12 cellular contexts compared by ENCODE assay signal in genomic region chr3:71244153-71245051, GRCh38.
DNase-seq lines count a peak whose midpoint lies in the region; ATAC-seq and TF ChIP-seq lines count a peak whose summit lies in the region.
"Had no signal": no experiment of that assay in that cellular context is flagged by ENCODE, and none has a peak within 500 bp of the region (broad histone marks: within the 10 kb centered on the region; RNA-seq: fewer than 3 reads in every experiment).

No MANE protein-coding gene starts in this region.

- in situ Hi-C loops in GM23248 (cut with MboI): no loop called here

- intact Hi-C loops in left cardiac atrium (cut with DNase I): loop anchor here in 1 of 2 donors (5.0 to 10.0 kb wide), 3 partner anchors 117 to 340 kb away; partner anchors contain the start of gene FOXP1
- intact Hi-C loops in prostate gland (cut with DNase I): no loop called here

- H3K9ac ChIP-seq in GM23248: no peak overlapping the region

- TF ChIP-seq CTCF in WTC11 (IDR thresholded peaks at IDR 0.05): no peak
- TF ChIP-seq CTCF in prostate gland (IDR thresholded peaks at IDR 0.05): no peak

- no peak for TF ChIP-seq POLR2A in prostate gland (IDR thresholded peaks at IDR 0.05)

- no peaks in the 10 kb centered on the region for H3K79me2 ChIP-seq in GM23248 (ENCODE audit: insufficient read depth)

- H3K36me3 Mint-ChIP-seq in WTC11: no peaks in the 10 kb centered on the region

- H3K4me3 Mint-ChIP-seq in WTC11: peak overlapping the region; percentile 4

- H3K4me1 ChIP-seq in GM23248 (ENCODE audit: insufficient read depth) (peaks cover 16% of the 10 kb centered on the region), prostate gland (replicated peaks) (no peaks in the 10 kb centered on the region)

- peaks cover 70% of the 10 kb centered on the region for H3K4me1 Mint-ChIP-seq in WTC11

- no peaks in the 10 kb centered on the region for H3K9me3 Mint-ChIP-seq in WTC11

- DNase-seq in GM23248 (peak; percentile 11), WTC11 (ENCODE audit: low spot score) (no peak), left cardiac atrium (peak; percentile 42), prostate gland (ENCODE audit: low spot score) (no peak), hippocampal formation (lab: John Stamatoyannopoulos, UW) (no peak), NCI-H774 (lab: John Stamatoyannopoulos, UW) (no peak)
- DNase-seq: DND-41; effector CD4-positive, alpha-beta T cell; NCI-H1048; RPMI8226 had no signal

- H3K27ac ChIP-seq in GM23248: no peak overlapping the region
- H3K27ac ChIP-seq in prostate gland: peak overlapping the region; percentile 7 to 32

- ATAC-seq in WTC11: no peak
- ATAC-seq in left cardiac atrium: peak; percentile 20 to 70
- no peak for ATAC-seq in GM18909 (IDR thresholded peaks at IDR 0.05; ENCODE audit: poor library complexity, unreplicated experiment)
- no peak for ATAC-seq in GM19397 (IDR thresholded peaks at IDR 0.05; ENCODE audit: unreplicated experiment)

- no peaks in the 10 kb centered on the region for H3K36me3 ChIP-seq in GM23248 (ENCODE audit: low read depth)
- H3K36me3 ChIP-seq in prostate gland: no peaks in the 10 kb centered on the region

- H3K9me2 ChIP-seq in GM23248 (ENCODE audit: insufficient read depth): no peaks in the 10 kb centered on the region

- no peaks in the 10 kb centered on the region for H3F3A ChIP-seq in GM23248 (ENCODE audit: insufficient read depth)

- H3K27me3 ChIP-seq in GM23248 (replicated peaks; ENCODE audit: insufficient read depth): no peaks in the 10 kb centered on the region
- no peaks in the 10 kb centered on the region for H3K27me3 ChIP-seq in prostate gland (replicated peaks; ENCODE audit: insufficient read depth)

- POLR2A ChIA-PET in WTC11 (lab: Charles Lee): interaction anchor here (0.7 kb wide), 1 partner anchor 1142 kb away, joined by 3 read pairs; no protein-coding TSS in a partner anchor

- no peaks in the 10 kb centered on the region for H3K27me3 Mint-ChIP-seq in WTC11 (ENCODE audit: low read depth)

- no peaks in the 10 kb centered on the region for H4K20me1 ChIP-seq in GM23248 (ENCODE audit: insufficient read depth)

- peak overlapping the region; percentile 43 for H3K4me2 ChIP-seq in GM23248 (ENCODE audit: unreplicated experiment)

- no peak overlapping the region for H2AFZ ChIP-seq in GM23248

- CTCF ChIA-PET in WTC11 (lab: Charles Lee): interaction anchor here (0.5 kb wide), 1 partner anchor 62 kb away, joined by 3 read pairs; no protein-coding TSS in a partner anchor

- 91 to 93% methylated on average over 11 of the region's 11 CpGs for WGBS in GM23248 (ENCODE audit: low coverage in 1 of 2, low lambda C conversion rate in 2 of 2, missing lambda C conversion rate in 2 of 2), 2 experiments
- 54% methylated on average over 11 of the region's 11 CpGs for WGBS in prostate gland

- H3K4me3 ChIP-seq in GM23248 (no peak overlapping the region), prostate gland (no peak overlapping the region)

- no peaks in the 10 kb centered on the region for H3K9me3 ChIP-seq in GM23248 (ENCODE audit: low read depth)
- H3K9me3 ChIP-seq in prostate gland: no peaks in the 10 kb centered on the region

- peak overlapping the region; percentile 3 for H3K27ac Mint-ChIP-seq in WTC11

TF ChIP-seq in WTC11, 78 proteins besides CTCF, POLR2A, EP300 and RAD21 (continues in another document):
- TF ChIP-seq NFATC4 (CRISPR knock-in tag; IDR thresholded peaks at IDR 0.05) (no peak), SOX15 (CRISPR knock-in tag; IDR thresholded peaks at IDR 0.05) (no peak), NR3C1 (CRISPR knock-in tag; conservative IDR thresholded peaks at IDR 0.05; ENCODE audit: low read depth) (no peak), ZNF281 (CRISPR knock-in tag; IDR thresholded peaks at IDR 0.05) (no peak), JUN (CRISPR knock-in tag; IDR thresholded peaks at IDR 0.05) (no peak), ZNF416 (CRISPR knock-in tag; IDR thresholded peaks at IDR 0.05) (no peak), ZSCAN18 (CRISPR knock-in tag; IDR thresholded peaks at IDR 0.05) (no peak), IRF1 (CRISPR knock-in tag; IDR thresholded peaks at IDR 0.05) (no peak), RORB (CRISPR knock-in tag; IDR thresholded peaks at IDR 0.05) (no peak), GABPB1 (CRISPR knock-in tag; IDR thresholded peaks at IDR 0.05) (no peak), FOXJ3 (CRISPR knock-in tag; IDR thresholded peaks at IDR 0.05; ENCODE audit: borderline replicate concordance) (no peak), SMAD3 (CRISPR knock-in tag; IDR thresholded peaks at IDR 0.05; ENCODE audit: borderline replicate concordance) (no peak), ARID4B (CRISPR knock-in tag; IDR thresholded peaks at IDR 0.05; ENCODE audit: borderline replicate concordance) (no peak), KAT7 (CRISPR knock-in tag; IDR thresholded peaks at IDR 0.05; ENCODE audit: borderline replicate concordance) (no peak)

Comparison
In these comparisons a context has a peak if more than half of its experiments do, and no peak if none do; other contexts are left out.
1. DNase-seq: peak in GM23248 (single experiment) and left cardiac atrium (single experiment); none in WTC11 (single experiment), prostate gland (single experiment), hippocampal formation (0 of 2) and NCI-H774 (single experiment).
2. ATAC-seq: peak in left cardiac atrium (2 of 2); none in WTC11 (single experiment), GM18909 (single experiment) and GM19397 (single experiment).